In genomic region chr19:39970424-39970673, GRCh38 we compare ENCODE assay signal across 8 cellular contexts. TPM values are rescaled to one million over a fixed set of nuclear protein-coding genes. Genes with fewer than 3 reads are reported as not detected.
DNase-seq lines count a peak whose midpoint lies in the region; ATAC-seq, FAIRE-seq and TF ChIP-seq lines count a peak whose summit lies in the region.

No MANE protein-coding gene starts in this region.

- peak overlapping the region; percentile 95 for H3K4me2 ChIP-seq in K562 (ENCODE audit: insufficient read depth, low read length)

- in situ Hi-C loops in K562 (cut with MboI) = no loop called here

- intact Hi-C loops in K562 (cut with micrococcal nuclease) (no loop called here), right lobe of liver (cut with DNase I) (no loop called here), tibial artery (cut with DNase I; ENCODE audit: low total_unique reads) (loop anchor here (5.0 to 10.0 kb wide), 2 partner anchors 123 to 176 kb away; partner anchors contain the start of gene FBL)

- H3K27me3 ChIP-seq in K562 (ENCODE audit: control insufficient read depth in 2 of 2, insufficient read depth in 2 of 2, low read length in 2 of 2) (no peaks in the 10 kb centered on the region), right lobe of liver (no peaks in the 10 kb centered on the region), tibial artery (no peaks in the 10 kb centered on the region)

- DNase-seq in activated naive CD4-positive, alpha-beta T cell treated with anti-CD3 and anti-CD28 coated beads, Interleukin-2, amount 10 ng/mL, durations not matched to agents 7 days and 5 days = no peak
- DNase-seq in activated naive CD4-positive, alpha-beta T cell (lab: John Stamatoyannopoulos, UW) = no peak
- peak; percentile 60 for DNase-seq in NCI-H1105 treated with DMSO at 0.1 percent for 48 hours (lab: John Stamatoyannopoulos, UW)
- DNase-seq in K562 (ENCODE audit: extremely low read depth in 1 of 4, low spot score in 3 of 4) = peak in 1 of 4 experiments; percentile 17
- no peak for DNase-seq in right lobe of liver
- DNase-seq in tibial artery = no peak
- DNase-seq in NK-92 (lab: John Stamatoyannopoulos, UW; ENCODE audit: unreplicated experiment) = no peak

- peak overlapping the region; percentile 87 for H3K27ac ChIP-seq in K562 (ENCODE audit: extremely low read depth, low read depth, low read length)
- peak overlapping the region; percentile 77 to 86 (median 82) for H3K27ac ChIP-seq in right lobe of liver
- peak overlapping the region; percentile 90 to 91 for H3K27ac ChIP-seq in tibial artery

- peak overlapping the region; percentile 97 for H3K4me3 Mint-ChIP-seq in activated naive CD4-positive, alpha-beta T cell treated with anti-CD3 and anti-CD28 coated beads, Interleukin-2, amount 10 ng/mL, durations not matched to agents 7 days and 5 days

- peak overlapping the region; percentile 96 for H3K27ac Mint-ChIP-seq in activated naive CD4-positive, alpha-beta T cell treated with anti-CD3 and anti-CD28 coated beads, Interleukin-2, amount 10 ng/mL, durations not matched to agents 7 days and 5 days

- no peak; the same call in 1 of the 2 replicates for TF ChIP-seq EP300 in K562 (IDR thresholded peaks at IDR 0.05; ENCODE audit: low read length)

- no peak for FAIRE-seq in K562 (lab: Jason Lieb, UNC)

- peaks cover 15 to 23% of the 10 kb centered on the region in 2 experiments for H3K4me1 ChIP-seq in K562 (replicated peaks in 1 of 2; ENCODE audit: control insufficient read depth in 2 of 2, insufficient read depth in 2 of 2, low read length in 2 of 2)
- H3K4me1 ChIP-seq in right lobe of liver = peaks cover 0 to 17% (median 4%) of the 10 kb centered on the region in 4 donors
- peaks cover 4 to 21% (median 19%) of the 10 kb centered on the region in 4 donors for H3K4me1 ChIP-seq in tibial artery

- WGBS in K562 (ENCODE audit: insufficient coverage, low coverage, missing lambda C conversion rate) = 0% methylated on average over 11 of the region's 11 CpGs
- 3% methylated on average over 4 of the region's 11 CpGs for WGBS in right lobe of liver (ENCODE audit: insufficient coverage, low coverage, low lambda C conversion rate, missing lambda C conversion rate)

- H3K9me3 Mint-ChIP-seq in activated naive CD4-positive, alpha-beta T cell treated with anti-CD3 and anti-CD28 coated beads, Interleukin-2, amount 10 ng/mL, durations not matched to agents 7 days and 5 days = no peaks in the 10 kb centered on the region

- ATAC-seq in K562 (no peak; the same call in 1 of the 3 replicates), right lobe of liver (peak in 3 of 4 donors; percentile 34 to 41 (median 36)), HG03045 (IDR thresholded peaks at IDR 0.05; ENCODE audit: unreplicated experiment) (no peak)

- CTCF ChIA-PET in activated naive CD4-positive, alpha-beta T cell treated with anti-CD3 and anti-CD28 coated beads, Interleukin-2, amount 10 ng/mL, durations not matched to agents 7 days and 5 days (lab: Charles Lee) = interaction anchor here (0.8 to 3.3 kb wide), 27 partner anchors 9 to 296 kb away, joined by 3 to 31 read pairs (median 6); partner anchors contain the start of genes FBL, FCGBP and ZNF546
- CTCF ChIA-PET in K562 (lab: Yijun Ruan, JAX; ENCODE audit: low intra/inter-chr PET ratio) = no interaction called here

- H3K27me3 Mint-ChIP-seq in activated naive CD4-positive, alpha-beta T cell treated with anti-CD3 and anti-CD28 coated beads, Interleukin-2, amount 10 ng/mL, durations not matched to agents 7 days and 5 days = no peaks in the 10 kb centered on the region

- H3K4me3 ChIP-seq in K562 (peak overlapping the region; percentile 84), right lobe of liver (peak overlapping the region; percentile 61 to 74 (median 73)), tibial artery (peak overlapping the region; percentile 66 to 78)

- POLR2A ChIA-PET in K562 (lab: Yijun Ruan, JAX) = interaction anchor here (0.6 to 2.5 kb wide), 17 partner anchors 9 to 1183 kb away, joined by 3 to 23 read pairs (median 4); partner anchors contain the start of genes FCGBP, RPS16, SNRPA and ZNF546

- no peak for TF ChIP-seq RAD21 in K562 (CRISPR knock-in tag; conservative IDR thresholded peaks at IDR 0.05 in 1 of 2, IDR thresholded peaks at IDR 0.05 in 1 of 2)

- BruUV-seq in K562 (replicated peaks; lab: Mats Ljungman, UMichigan) = TSS peak; percentile 90

- H3K9me1 ChIP-seq in K562 (ENCODE audit: control insufficient read depth, insufficient read depth, low read length) = no peaks in the 10 kb centered on the region

- H3K36me3 ChIP-seq in K562 (ENCODE audit: control insufficient read depth, insufficient read depth, low read length) = peaks cover 33% of the 10 kb centered on the region
- peaks cover 0 to 32% (median 16%) of the 10 kb centered on the region in 4 donors for H3K36me3 ChIP-seq in right lobe of liver
- peaks cover 27 to 33% (median 30%) of the 10 kb centered on the region in 3 donors for H3K36me3 ChIP-seq in tibial artery

- peaks cover 50% of the 10 kb centered on the region for H3K4me1 Mint-ChIP-seq in activated naive CD4-positive, alpha-beta T cell treated with anti-CD3 and anti-CD28 coated beads, Interleukin-2, amount 10 ng/mL, durations not matched to agents 7 days and 5 days

- H3K9ac ChIP-seq in K562 (ENCODE audit: insufficient read depth in 1 of 2, low read depth in 2 of 2, low read length in 2 of 2) = peak overlapping the region; percentile 94 to 97

- TF ChIP-seq CTCF in K562 (IDR thresholded peaks at IDR 0.05 in 2 of 3, conservative IDR thresholded peaks at IDR 0.05 in 1 of 3; ENCODE audit: insufficient read depth in 2 of 3, low read depth in 1 of 3, low read length in 3 of 3) (no peak), right lobe of liver (IDR thresholded peaks at IDR 0.05) (no peak), tibial artery (IDR thresholded peaks at IDR 0.05) (no peak)

- H2AFZ ChIP-seq in K562 (ENCODE audit: low read depth, low read length) = peak overlapping the region; percentile 86

- TF ChIP-seq POLR2A in K562 (conservative IDR thresholded peaks at IDR 0.05) (no peak), right lobe of liver (IDR thresholded peaks at IDR 0.05) (no peak)

- H3K36me3 Mint-ChIP-seq in activated naive CD4-positive, alpha-beta T cell treated with anti-CD3 and anti-CD28 coated beads, Interleukin-2, amount 10 ng/mL, durations not matched to agents 7 days and 5 days = peaks cover 35% of the 10 kb centered on the region

- H3K79me2 ChIP-seq in K562 (ENCODE audit: control insufficient read depth, insufficient read depth, low read length) = peaks cover 38% of the 10 kb centered on the region

- H4K20me1 ChIP-seq in K562 (replicated peaks; ENCODE audit: control insufficient read depth, insufficient read depth, low read length) = no peaks in the 10 kb centered on the region

- H3K9me3 ChIP-seq in K562 (replicated peaks; ENCODE audit: control insufficient read depth, insufficient read depth, low read depth, low read length) (no peaks in the 10 kb centered on the region), right lobe of liver (no peaks in the 10 kb centered on the region), tibial artery (no peaks in the 10 kb centered on the region)

RNA-seq across cellular contexts. Expression of gene PSMC4, which starts 0.6 kb away (rescaled TPM):
- total RNA-seq in K562 (2011; cell fraction: chromatin; rRNA removed; ENCODE audit: low replicate concordance) = 46.0 and 82.3 TPM in 2 replicates
- total RNA-seq in K562 (2011; cell fraction: nucleolus; rRNA removed) = 49.2 and 65.9 TPM in 2 replicates
- total RNA-seq in K562 (2011; cell fraction: nucleoplasm; rRNA removed) = 40.1 and 50.1 TPM in 2 replicates
- total RNA-seq in K562 (2014; rRNA removed) (142 and 187 TPM in 2 replicates), K562 (2014; rRNA removed; fragmentation: Illumina TruSeq; extraction: Trizol) (104 and 115 TPM in 2 replicates), K562 (2015; rRNA removed; fragmentation: Illumina TruSeq; extraction: Trizol) (139 and 143 TPM in 2 replicates), K562 (2021) (146 and 150 TPM in 2 replicates), right lobe of liver (100 to 1,000 TPM in 1 of 6 experiments, 10 to 100 TPM in 5; 40.0 to 106 (median 52.5) TPM)
- polyA plus RNA-seq in K562 (2011; rRNA removed) (45.9 and 69.6 TPM in 2 replicates), K562 (2014; fragmentation: Illumina TruSeq; extraction: Trizol) (171 and 192 TPM in 2 replicates), K562 (2014; fragmentation: Nextera tagmentation; extraction: Ambion mirVana) (100 to 1,000 TPM; 380 to 475 TPM), K562 (2014; rRNA removed) (97.0 and 102 TPM in 2 replicates)
- polyA plus RNA-seq in K562 (2011; cell fraction: cytosol; rRNA removed) = 53.9 and 128 TPM in 2 replicates
- 93.8 and 118 TPM in 2 replicates for polyA plus RNA-seq in K562 (2011; cell fraction: nucleus; rRNA removed)
- polyA plus RNA-seq in K562 (2012) = 138 and 171 TPM in 2 replicates
- polyA minus RNA-seq in K562 (2011; rRNA and poly(A)+ RNA removed) = 26.7 and 28.2 TPM in 2 replicates
- 57.7 and 66.1 TPM in 2 replicates for polyA minus RNA-seq in K562 (2011; cell fraction: cytosol; rRNA and poly(A)+ RNA removed)
- polyA minus RNA-seq in K562 (2011; cell fraction: nucleus; rRNA and poly(A)+ RNA removed) = 21.8 and 31.1 TPM in 2 replicates

RNA-seq across cellular contexts. Expression of gene ZNF546, which starts 26.5 kb away (rescaled TPM):
- 9.2 and 22.4 TPM in 2 replicates for total RNA-seq in K562 (2011; cell fraction: chromatin; rRNA removed; ENCODE audit: low replicate concordance)
- 2.3 and 9.7 TPM in 2 replicates for total RNA-seq in K562 (2011; cell fraction: nucleolus; rRNA removed)
- total RNA-seq in K562 (2011; cell fraction: nucleoplasm; rRNA removed) = 8.6 and 9.7 TPM in 2 replicates
- total RNA-seq in K562 (2014; rRNA removed) (1.1 and 2.2 TPM in 2 replicates), K562 (2014; rRNA removed; fragmentation: Illumina TruSeq; extraction: Trizol) (5.1 and 5.3 TPM in 2 replicates), K562 (2015; rRNA removed; fragmentation: Illumina TruSeq; extraction: Trizol) (3.0 and 4.3 TPM in 2 replicates), K562 (2021) (3.5 and 3.6 TPM in 2 replicates), right lobe of liver (1 to 10 TPM; 1.5 to 5.4 (median 3.5) TPM)
- polyA plus RNA-seq in K562 (2011; rRNA removed) (2.7 and 3.0 TPM in 2 replicates), K562 (2014; fragmentation: Illumina TruSeq; extraction: Trizol) (1.4 and 2.2 TPM in 2 replicates), K562 (2014; fragmentation: Nextera tagmentation; extraction: Ambion mirVana) (1 to 10 TPM; 1.7 to 2.2 TPM), K562 (2014; rRNA removed) (0.73 and 2.4 TPM in 2 replicates)
- polyA plus RNA-seq in K562 (2011; cell fraction: cytosol; rRNA removed) = 0.74 and 0.91 TPM in 2 replicates
- 2.4 and 2.9 TPM in 2 replicates for polyA plus RNA-seq in K562 (2011; cell fraction: nucleus; rRNA removed)
- polyA plus RNA-seq in K562 (2012) = 1.4 and 1.6 TPM in 2 replicates
- 8.3 and 15.2 TPM in 2 replicates for polyA minus RNA-seq in K562 (2011; rRNA and poly(A)+ RNA removed)
- polyA minus RNA-seq in K562 (2011; cell fraction: cytosol; rRNA and poly(A)+ RNA removed) = 3.0 and 3.1 TPM in 2 replicates
- 5.8 and 11.4 TPM in 2 replicates for polyA minus RNA-seq in K562 (2011; cell fraction: nucleus; rRNA and poly(A)+ RNA removed)

RNA-seq across cellular contexts. Expression of gene FCGBP, which starts 35.9 kb away (rescaled TPM):
- 0.79 and 0.83 TPM in 2 replicates for total RNA-seq in K562 (2011; cell fraction: chromatin; rRNA removed; ENCODE audit: low replicate concordance)
- total RNA-seq in K562 (2011; cell fraction: nucleolus; rRNA removed) = 0.39 and 0.83 TPM in 2 replicates
- total RNA-seq in K562 (2011; cell fraction: nucleoplasm; rRNA removed) = 0.15 and 0.22 TPM in 2 replicates
- total RNA-seq in K562 (2014; rRNA removed) (0.04 and 0.05 TPM in 2 replicates), K562 (2014; rRNA removed; fragmentation: Illumina TruSeq; extraction: Trizol) (not detected in 2 replicates), K562 (2015; rRNA removed; fragmentation: Illumina TruSeq; extraction: Trizol) (0.19 and 0.25 TPM in 2 replicates), K562 (2021) (1.5 and 1.9 TPM in 2 replicates), right lobe of liver (10 to 100 TPM in 1 of 6 experiments, 1 to 10 TPM in 5; 3.8 to 31.6 (median 3.9) TPM)
- polyA plus RNA-seq in K562 (2011; rRNA removed) (0.04 and 0.13 TPM in 2 replicates), K562 (2014; fragmentation: Illumina TruSeq; extraction: Trizol) (0.01 TPM in 2 replicates), K562 (2014; fragmentation: Nextera tagmentation; extraction: Ambion mirVana) (not detected), K562 (2014; rRNA removed) (0.03 TPM in 1 of 2 replicates, not detected in the other)
- polyA plus RNA-seq in K562 (2011; cell fraction: cytosol; rRNA removed) = 0.15 and 0.27 TPM in 2 replicates
- polyA plus RNA-seq in K562 (2011; cell fraction: nucleus; rRNA removed) = 0.17 and 0.73 TPM in 2 replicates
- 0.12 and 0.18 TPM in 2 replicates for polyA plus RNA-seq in K562 (2012)
- 0.18 TPM in 1 of 2 replicates, not detected in the other for polyA minus RNA-seq in K562 (2011; rRNA and poly(A)+ RNA removed)
- 0.10 TPM in 1 of 2 replicates, not detected in the other for polyA minus RNA-seq in K562 (2011; cell fraction: cytosol; rRNA and poly(A)+ RNA removed)
- 0.33 and 0.67 TPM in 2 replicates for polyA minus RNA-seq in K562 (2011; cell fraction: nucleus; rRNA and poly(A)+ RNA removed)

Comparison
In these comparisons a context has a peak if more than half of its experiments do, and no peak if none do; other contexts are left out.
1. ATAC-seq: peak in right lobe of liver (3 of 4); none in K562 (single experiment) and HG03045 (single experiment).
2. Peak in every context shown above with its lines, with median percentiles within 50 percentile points of each other: H3K27ac ChIP-seq and H3K4me3 ChIP-seq.